In genomic region chr11:65027213-65028067, GRCh38 we compare ENCODE assay signal across 8 cellular contexts. TPM values are rescaled to one million over a fixed set of nuclear protein-coding genes. Genes with fewer than 3 reads are reported as not detected.
DNase-seq lines count a peak whose midpoint lies in the region; ATAC-seq and TF ChIP-seq lines count a peak whose summit lies in the region.

Gene SNX15 (plus strand): TSS chr11:65027439. CDS start chr11:65027538, 99 bp downstream.

- dilution Hi-C loops in mammary epithelial cell (cut with HindIII; ENCODE audit: low sequenced_read_pairs) = no loop called here

- peak; percentile 36 for TF ChIP-seq CTCF in WERI-Rb-1 (IDR thresholded peaks at IDR 0.05; ENCODE audit: low read depth, low read length)
- peak; percentile 34 to 66 for TF ChIP-seq CTCF in mammary epithelial cell (conservative IDR thresholded peaks at IDR 0.05 in 1 of 2, IDR thresholded peaks at IDR 0.05 in 1 of 2; ENCODE audit: extremely low read depth in 1 of 2, insufficient read depth in 1 of 2, low read depth in 1 of 2, low read length in 2 of 2)

- peak within 1 kb of the TSS; percentile 67 for H3K4me3 ChIP-seq in WERI-Rb-1 (ENCODE audit: low read depth, low read length)
- peak within 1 kb of the TSS; percentile 54 to 80 (median 72) for H3K4me3 ChIP-seq in mammary epithelial cell (replicated peaks in 1 of 3; ENCODE audit: insufficient read depth in 1 of 3, low read depth in 2 of 3, low read length in 3 of 3)

- intact Hi-C loops in mammary epithelial cell (cut with micrococcal nuclease) = loop anchor here (1.0 to 5.0 kb wide), 10 partner anchors 13 to 290 kb away; partner anchors contain the start of genes ARL2, CAPN1, PPP2R5B and VPS51

- H3K79me2 ChIP-seq in mammary epithelial cell (ENCODE audit: insufficient read depth, low read length) = peaks cover 2% of the 10 kb centered on the region

- CTCF ChIA-PET in mammary epithelial cell (lab: Charles Lee; ENCODE audit: low non-redundant PET) = no interaction called here

- 2% methylated on average over 19 of the region's 51 CpGs for WGBS in mammary epithelial cell (ENCODE audit: low coverage, missing lambda C conversion rate)

- H3K36me3 ChIP-seq in WERI-Rb-1 = peaks cover 6% of the 10 kb centered on the region
- no peaks in the 10 kb centered on the region for H3K36me3 ChIP-seq in mammary epithelial cell (ENCODE audit: insufficient read depth, low read length)

- BruUV-seq in mammary epithelial cell (replicated peaks; lab: Mats Ljungman, UMichigan) = TSS peak; percentile 49

- H3K27me3 ChIP-seq in WERI-Rb-1 (ENCODE audit: insufficient read depth, low read depth, severe bottlenecking) (no peaks in the 10 kb centered on the region), mammary epithelial cell (ENCODE audit: insufficient read depth, low read length) (no peaks in the 10 kb centered on the region)

- no peaks in the 10 kb centered on the region for H4K20me1 ChIP-seq in mammary epithelial cell (ENCODE audit: insufficient read depth, low read length)

- H3K9me3 ChIP-seq in WERI-Rb-1 (ENCODE audit: severe bottlenecking) (no peaks in the 10 kb centered on the region), mammary epithelial cell (replicated peaks; ENCODE audit: insufficient read depth, low read length) (no peaks in the 10 kb centered on the region)

- DNase-seq in AG08395 (ENCODE audit: low spot score) (peak; percentile 95), NCI-H2196 treated with DMSO at 0.1 percent for 48 hours (lab: John Stamatoyannopoulos, UW; ENCODE audit: unreplicated experiment) (peak; percentile 97), WERI-Rb-1 (peak; percentile 95), mammary epithelial cell (peak; percentile 96), iPS-NIHi7 (ENCODE audit: extremely low spot score) (peak; percentile 92), smooth muscle cell of the brain vasculature (ENCODE audit: low read depth, low spot score) (peak; percentile 95)

- peak within 1 kb of the TSS; percentile 57 for H3K9ac ChIP-seq in mammary epithelial cell (ENCODE audit: insufficient read depth, low read length)

- H3K4me2 ChIP-seq in mammary epithelial cell (ENCODE audit: insufficient read depth, low read depth, low read length) = peak within 1 kb of the TSS; percentile 92

- in situ Hi-C loops in mammary epithelial cell (cut with MboI; ENCODE audit: low sequenced_read_pairs in 2 of 2) = no loop called here

- peak within 1 kb of the TSS; percentile 95 for H3K27ac ChIP-seq in WERI-Rb-1
- peak within 1 kb of the TSS; percentile 41 for H3K27ac ChIP-seq in mammary epithelial cell (ENCODE audit: insufficient read depth, low read depth, low read length)

- peaks cover 11% of the 10 kb centered on the region for H3K4me1 ChIP-seq in mammary epithelial cell (ENCODE audit: insufficient read depth, low read length)

- H2AFZ ChIP-seq in mammary epithelial cell (ENCODE audit: low read depth, low read length) = peak within 1 kb of the TSS; percentile 97

- ATAC-seq in GM18873 (IDR thresholded peaks at IDR 0.05; ENCODE audit: low FRiP score, unreplicated experiment) (peak; percentile 78), HG03139 (IDR thresholded peaks at IDR 0.05; ENCODE audit: unreplicated experiment) (peak; percentile 80)

RNA-seq across cellular contexts. Expression of gene SNX15, which starts in this region (rescaled TPM):
- 10 to 100 TPM; 12.3 to 19.7 TPM for total RNA-seq in mammary epithelial cell
- 12.7 TPM for polyA plus RNA-seq in mammary epithelial cell
- 6.7 TPM for polyA minus RNA-seq in mammary epithelial cell

Comparison
In these comparisons a context has a peak if more than half of its experiments do, and no peak if none do; other contexts are left out.
1. Peak in every context shown above with its lines: DNase-seq, ATAC-seq, H3K4me3 ChIP-seq and H3K27ac ChIP-seq.